ENCODE assay signal across 19 cellular contexts in the genomic region with DNA sequence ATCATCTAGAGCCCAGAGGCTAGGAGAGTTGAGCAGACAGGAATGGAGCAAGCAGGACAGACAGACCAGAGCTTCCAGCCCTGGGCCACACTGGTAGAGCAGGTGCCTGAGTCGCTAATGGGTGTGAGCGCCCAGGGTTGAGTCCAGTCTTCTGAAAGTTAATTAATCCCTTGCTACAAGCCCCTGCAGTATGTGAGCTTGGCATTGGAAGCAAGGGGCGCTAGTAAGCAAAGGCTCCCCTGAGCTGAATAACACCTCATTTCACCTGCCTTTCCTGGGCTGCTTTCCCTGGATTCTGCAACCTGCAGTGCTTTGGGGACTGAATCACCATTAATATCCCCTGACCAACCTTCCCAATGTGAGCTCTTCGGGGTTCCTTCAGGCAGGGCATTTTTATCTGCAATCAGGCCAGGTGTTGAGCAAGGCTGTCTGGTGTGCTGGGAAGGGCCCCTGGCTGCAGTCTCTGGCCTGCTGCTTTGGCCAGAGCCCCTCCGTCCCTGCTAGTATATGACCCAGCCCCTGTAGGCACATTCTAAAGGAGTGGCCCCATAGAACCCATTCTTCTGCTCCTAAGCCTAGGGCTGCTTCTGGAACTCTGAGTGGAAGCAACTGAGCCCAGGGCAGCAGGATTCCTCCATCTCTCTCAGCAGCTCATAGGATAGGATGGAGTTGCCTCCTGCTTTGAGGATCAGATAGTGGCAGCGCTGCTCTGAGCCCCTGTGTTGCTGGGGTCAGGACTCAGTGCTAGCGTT. TPM values are rescaled to one million over a fixed set of nuclear protein-coding genes. Genes with fewer than 3 reads are reported as not detected.
A peak's percentile ranks its signal among the peaks of the same experiment; 100 is the strongest.
DNase-seq lines count a peak whose midpoint lies in the region; ATAC-seq and TF ChIP-seq lines count a peak whose summit lies in the region.
"Had no signal": no experiment of that assay in that cellular context is flagged by ENCODE, and none has a peak within 500 bp of the region (broad histone marks: within the 10 kb centered on the region; RNA-seq: fewer than 3 reads in every experiment).

No MANE protein-coding gene starts in this region.

- POLR2A ChIA-PET in WTC11 (lab: Charles Lee): no interaction called here

- peaks cover 4% of the 10 kb centered on the region for H3K9me3 Mint-ChIP-seq in WTC11
- H3K9me3 Mint-ChIP-seq in stimulated activated memory B cell treated with anti-CD40 and anti-IgM and Interleukin-4, amounts not matched to agents 10 μg/mL and 1 μg/mL and 100 μg/mL, for 72 hours: no peaks in the 10 kb centered on the region
- H3K9me3 Mint-ChIP-seq: CD4-positive, alpha-beta T cell; HFFc6 had no signal

- no peaks in the 10 kb centered on the region for H3K36me3 Mint-ChIP-seq in WTC11
- no peaks in the 10 kb centered on the region for H3K36me3 Mint-ChIP-seq in stimulated activated memory B cell treated with anti-CD40 and anti-IgM and Interleukin-4, amounts not matched to agents 10 μg/mL and 1 μg/mL and 100 μg/mL, for 72 hours

- CTCF ChIA-PET in WTC11 (lab: Charles Lee): interaction anchor here (0.7 to 1.6 kb wide), 15 partner anchors 16 to 1048 kb away, joined by 3 to 12 read pairs (median 3); partner anchors contain the start of gene EPHB1

- ATAC-seq in WTC11: peak; percentile 94
- peak; percentile 41 for ATAC-seq in stimulated activated memory B cell treated with anti-CD40 and anti-IgM and Interleukin-4, amounts not matched to agents 10 μg/mL and 1 μg/mL and 100 μg/mL, for 72 hours

- no peaks in the 10 kb centered on the region; the same call in none of the 2 replicates for H3K27me3 Mint-ChIP-seq in WTC11 (ENCODE audit: low read depth)
- peaks cover 26% of the 10 kb centered on the region for H3K27me3 Mint-ChIP-seq in stimulated activated memory B cell treated with anti-CD40 and anti-IgM and Interleukin-4, amounts not matched to agents 10 μg/mL and 1 μg/mL and 100 μg/mL, for 72 hours

- TF ChIP-seq CTCF in WTC11 (IDR thresholded peaks at IDR 0.05): no peak

- H3K4me1 Mint-ChIP-seq in WTC11: no peaks in the 10 kb centered on the region
- H3K4me1 Mint-ChIP-seq in stimulated activated memory B cell treated with anti-CD40 and anti-IgM and Interleukin-4, amounts not matched to agents 10 μg/mL and 1 μg/mL and 100 μg/mL, for 72 hours: no peaks in the 10 kb centered on the region

- peak; percentile 56 for DNase-seq in NCI-H82 (lab: John Stamatoyannopoulos, UW)
- DNase-seq in NCI-H82 treated with DMSO at 0.1 percent for 48 hours (lab: John Stamatoyannopoulos, UW; ENCODE audit: unreplicated experiment): no peak
- peak; percentile 36 for DNase-seq in WTC11 (ENCODE audit: low spot score)
- peak; percentile 54 for DNase-seq in iPS-NIHi7 (ENCODE audit: extremely low spot score)
- no peak for DNase-seq in T-helper 9 cell
- DNase-seq in stimulated activated CD4-positive, alpha-beta T cell treated with anti-CD3 and anti-CD28 coated beads, Interleukin-4, amount 100 ng/mL, for 4 hours: no peak
- no peak for DNase-seq in SW 1271 (lab: John Stamatoyannopoulos, UW)
- DNase-seq: 8988T; CD4-positive, alpha-beta T cell; DMS153; GF-D8; HFFc6; NCI-H1417; NCI-H1930; NCI-H2171; NCI-H526 treated with DMSO at 0.1 percent for 48 hours; NK-92 treated with Interleukin-12 subunit alpha and Interleukin-12 subunit beta, amount 100 ng/mL, for 24 hours; SHP77 had no signal

- H3K4me3 Mint-ChIP-seq in WTC11: no peak overlapping the region
- no peak overlapping the region for H3K4me3 Mint-ChIP-seq in stimulated activated memory B cell treated with anti-CD40 and anti-IgM and Interleukin-4, amounts not matched to agents 10 μg/mL and 1 μg/mL and 100 μg/mL, for 72 hours
- H3K4me3 Mint-ChIP-seq: CD4-positive, alpha-beta T cell; HFFc6 had no signal

- no peak overlapping the region for H3K27ac Mint-ChIP-seq in WTC11
- no peak overlapping the region for H3K27ac Mint-ChIP-seq in stimulated activated memory B cell treated with anti-CD40 and anti-IgM and Interleukin-4, amounts not matched to agents 10 μg/mL and 1 μg/mL and 100 μg/mL, for 72 hours
- H3K27ac Mint-ChIP-seq: CD4-positive, alpha-beta T cell; HFFc6 had no signal

TF ChIP-seq in WTC11, 78 proteins besides CTCF, POLR2A, EP300 and RAD21:
- TF ChIP-seq ZNF423 (CRISPR knock-in tag; IDR thresholded peaks at IDR 0.05) (no peak), ZNF263 (CRISPR knock-in tag; IDR thresholded peaks at IDR 0.05; ENCODE audit: low read depth) (no peak), ATF1 (CRISPR knock-in tag; IDR thresholded peaks at IDR 0.05) (no peak), ZBTB21 (CRISPR knock-in tag; IDR thresholded peaks at IDR 0.05; ENCODE audit: borderline replicate concordance) (no peak), ZNF232 (CRISPR knock-in tag; IDR thresholded peaks at IDR 0.05) (no peak), ESRRA (CRISPR knock-in tag; IDR thresholded peaks at IDR 0.05; ENCODE audit: borderline replicate concordance) (no peak), MYBL2 (CRISPR knock-in tag; IDR thresholded peaks at IDR 0.05) (no peak), SOX15 (CRISPR knock-in tag; IDR thresholded peaks at IDR 0.05) (no peak), E2F4 (CRISPR knock-in tag; IDR thresholded peaks at IDR 0.05; ENCODE audit: borderline replicate concordance, low read depth) (no peak)
- TF ChIP-seq, protein P1, sequence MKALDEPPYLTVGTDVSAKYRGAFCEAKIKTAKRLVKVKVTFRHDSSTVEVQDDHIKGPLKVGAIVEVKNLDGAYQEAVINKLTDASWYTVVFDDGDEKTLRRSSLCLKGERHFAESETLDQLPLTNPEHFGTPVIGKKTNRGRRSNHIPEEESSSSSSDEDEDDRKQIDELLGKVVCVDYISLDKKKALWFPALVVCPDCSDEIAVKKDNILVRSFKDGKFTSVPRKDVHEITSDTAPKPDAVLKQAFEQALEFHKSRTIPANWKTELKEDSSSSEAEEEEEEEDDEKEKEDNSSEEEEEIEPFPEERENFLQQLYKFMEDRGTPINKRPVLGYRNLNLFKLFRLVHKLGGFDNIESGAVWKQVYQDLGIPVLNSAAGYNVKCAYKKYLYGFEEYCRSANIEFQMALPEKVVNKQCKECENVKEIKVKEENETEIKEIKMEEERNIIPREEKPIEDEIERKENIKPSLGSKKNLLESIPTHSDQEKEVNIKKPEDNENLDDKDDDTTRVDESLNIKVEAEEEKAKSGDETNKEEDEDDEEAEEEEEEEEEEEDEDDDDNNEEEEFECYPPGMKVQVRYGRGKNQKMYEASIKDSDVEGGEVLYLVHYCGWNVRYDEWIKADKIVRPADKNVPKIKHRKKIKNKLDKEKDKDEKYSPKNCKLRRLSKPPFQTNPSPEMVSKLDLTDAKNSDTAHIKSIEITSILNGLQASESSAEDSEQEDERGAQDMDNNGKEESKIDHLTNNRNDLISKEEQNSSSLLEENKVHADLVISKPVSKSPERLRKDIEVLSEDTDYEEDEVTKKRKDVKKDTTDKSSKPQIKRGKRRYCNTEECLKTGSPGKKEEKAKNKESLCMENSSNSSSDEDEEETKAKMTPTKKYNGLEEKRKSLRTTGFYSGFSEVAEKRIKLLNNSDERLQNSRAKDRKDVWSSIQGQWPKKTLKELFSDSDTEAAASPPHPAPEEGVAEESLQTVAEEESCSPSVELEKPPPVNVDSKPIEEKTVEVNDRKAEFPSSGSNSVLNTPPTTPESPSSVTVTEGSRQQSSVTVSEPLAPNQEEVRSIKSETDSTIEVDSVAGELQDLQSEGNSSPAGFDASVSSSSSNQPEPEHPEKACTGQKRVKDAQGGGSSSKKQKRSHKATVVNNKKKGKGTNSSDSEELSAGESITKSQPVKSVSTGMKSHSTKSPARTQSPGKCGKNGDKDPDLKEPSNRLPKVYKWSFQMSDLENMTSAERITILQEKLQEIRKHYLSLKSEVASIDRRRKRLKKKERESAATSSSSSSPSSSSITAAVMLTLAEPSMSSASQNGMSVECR (CRISPR knock-in tag; IDR thresholded peaks at IDR 0.05; ENCODE audit: borderline replicate concordance): no peak
- TF ChIP-seq, protein P2, sequence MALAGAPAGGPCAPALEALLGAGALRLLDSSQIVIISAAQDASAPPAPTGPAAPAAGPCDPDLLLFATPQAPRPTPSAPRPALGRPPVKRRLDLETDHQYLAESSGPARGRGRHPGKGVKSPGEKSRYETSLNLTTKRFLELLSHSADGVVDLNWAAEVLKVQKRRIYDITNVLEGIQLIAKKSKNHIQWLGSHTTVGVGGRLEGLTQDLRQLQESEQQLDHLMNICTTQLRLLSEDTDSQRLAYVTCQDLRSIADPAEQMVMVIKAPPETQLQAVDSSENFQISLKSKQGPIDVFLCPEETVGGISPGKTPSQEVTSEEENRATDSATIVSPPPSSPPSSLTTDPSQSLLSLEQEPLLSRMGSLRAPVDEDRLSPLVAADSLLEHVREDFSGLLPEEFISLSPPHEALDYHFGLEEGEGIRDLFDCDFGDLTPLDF (CRISPR knock-in tag; IDR thresholded peaks at IDR 0.05): no peak

RNA-seq across cellular contexts. Expression of gene EPHB1, which starts 45.1 kb away (rescaled TPM):
- 7.0 to 9.9 TPM (median 8.2 TPM) in 3 replicates for total RNA-seq in WTC11 (2021)

Comparison
In these comparisons a context has a peak if more than half of its experiments do, and no peak if none do; other contexts are left out.
1. DNase-seq: peak in NCI-H82 (single experiment), WTC11 (single experiment) and iPS-NIHi7 (single experiment); none in NCI-H82 treated with DMSO at 0.1 percent for 48 hours (single experiment), T-helper 9 cell (single experiment), stimulated activated CD4-positive, alpha-beta T cell treated with anti-CD3 and anti-CD28 coated beads, Interleukin-4, amount 100 ng/mL, for 4 hours (0 of 2) and SW 1271 (0 of 2).